Comparison of ENCODE assay signal across 8 cellular contexts in the genomic region with DNA sequence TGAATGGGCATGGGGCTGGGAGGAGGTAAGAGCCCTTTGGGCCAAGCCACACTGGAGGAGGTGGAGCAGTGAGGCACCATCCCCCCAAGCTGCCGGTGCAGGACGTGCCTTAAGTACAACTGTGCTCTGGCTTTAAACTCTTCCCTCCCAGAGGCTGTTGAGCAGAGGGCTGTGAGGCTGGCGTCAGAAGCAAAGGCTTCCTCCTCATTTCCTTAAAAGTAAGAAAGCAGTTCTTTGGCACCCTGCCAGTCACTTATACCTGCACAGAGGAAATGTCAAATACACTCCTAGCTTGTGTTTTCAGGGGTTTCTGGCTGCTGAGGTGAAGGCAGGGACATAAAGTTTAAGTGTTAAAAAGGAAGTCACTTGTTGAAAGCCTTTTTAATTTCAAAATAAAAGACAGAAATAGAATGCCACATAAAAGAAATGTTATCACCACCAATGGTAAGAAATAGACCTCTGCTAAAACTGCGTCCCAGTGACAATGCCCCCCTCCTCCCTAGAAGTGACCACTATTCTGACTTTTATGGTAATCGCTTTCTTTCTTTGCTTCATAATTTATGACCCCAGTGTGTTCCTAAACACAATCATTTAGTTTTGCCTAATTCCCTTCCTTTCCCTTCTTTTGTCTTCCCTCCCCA. TPM values are rescaled to one million over a fixed set of nuclear protein-coding genes. Genes with fewer than 3 reads are reported as not detected.
DNase-seq lines count a peak whose midpoint lies in the region; TF ChIP-seq lines count a peak whose summit lies in the region.

No MANE protein-coding gene starts in this region.

- H3K27me3 Mint-ChIP-seq in MCF 10A (ENCODE audit: insufficient read depth, unreplicated experiment), result no peaks in the 10 kb centered on the region
- peaks cover 5 to 10% (median 5%) of the 10 kb centered on the region in 3 donors for H3K27me3 Mint-ChIP-seq in immature natural killer cell (ENCODE audit: low read depth in 3 of 3)

- no peak overlapping the region for H3K4me3 Mint-ChIP-seq in MCF 10A (ENCODE audit: unreplicated experiment)
- H3K4me3 Mint-ChIP-seq in immature natural killer cell, result no peak overlapping the region

- no peak overlapping the region for H3K9ac ChIP-seq in mammary epithelial cell (ENCODE audit: insufficient read depth, low read length)

- no peak for DNase-seq in MCF 10A (ENCODE audit: unreplicated experiment)
- no peak for DNase-seq in mammary epithelial cell
- peak; percentile 42 for DNase-seq in activated T-cell treated with anti-CD3 and anti-CD28 coated beads, Interleukin-2, amount 50 U/mL, for 1 hour
- peak in 2 of 3 donors; percentile 1 to 3 for DNase-seq in immature natural killer cell
- peak; percentile 86 to 87 for DNase-seq in thyroid gland
- DNase-seq in AG08396 (ENCODE audit: low spot score), result no peak
- no peak for DNase-seq in HUDEP-2 (lab: John Stamatoyannopoulos, UW; ENCODE audit: unreplicated experiment in 76 of 76)
- no peak for DNase-seq in foreskin melanocyte

- BruUV-seq in MCF 10A (replicated peaks; lab: Mats Ljungman, UMichigan) (no TSS peak), mammary epithelial cell (replicated peaks; lab: Mats Ljungman, UMichigan) (no TSS peak)

- dilution Hi-C loops in mammary epithelial cell (cut with HindIII; ENCODE audit: low sequenced_read_pairs), result no loop called here

- intact Hi-C loops in MCF 10A (cut with micrococcal nuclease) (no loop called here), mammary epithelial cell (cut with micrococcal nuclease) (no loop called here), thyroid gland (cut with DNase I) (no loop called here)

- POLR2A ChIA-PET in MCF 10A (lab: Yijun Ruan, JAX), result interaction anchor here (0.7 to 1.6 kb wide), 3 partner anchors 9 to 362 kb away, joined by 3 to 5 read pairs (median 4); no protein-coding TSS in a partner anchor

- peak in 1 of 2 donors; percentile 55 for TF ChIP-seq POLR2A in thyroid gland (IDR thresholded peaks at IDR 0.05)

- H3K4me3 ChIP-seq in mammary epithelial cell (replicated peaks in 1 of 3; ENCODE audit: insufficient read depth in 1 of 3, low read depth in 2 of 3, low read length in 3 of 3), result no peak overlapping the region
- H3K4me3 ChIP-seq in thyroid gland (replicated peaks in 1 of 3), result no peak overlapping the region

- 41% methylated on average over 5 of the region's 5 CpGs for whole genome bisulfite sequencing in mammary epithelial cell (ENCODE audit: low coverage, missing lambda C conversion rate)
- 14 to 21% methylated on average over 5 of the region's 5 CpGs for WGBS in thyroid gland, 2 donors

- H3K9me3 ChIP-seq in mammary epithelial cell (replicated peaks; ENCODE audit: insufficient read depth, low read length), result no peaks in the 10 kb centered on the region
- H3K9me3 ChIP-seq in thyroid gland, result no peaks in the 10 kb centered on the region

- in situ Hi-C loops in mammary epithelial cell (cut with MboI; ENCODE audit: low sequenced_read_pairs in 2 of 2), result loop anchor here in 1 of 2 donors (10.0 kb wide), 1 partner anchor 364 kb away; no protein-coding TSS in a partner anchor

- no peaks in the 10 kb centered on the region for H3K4me1 ChIP-seq in mammary epithelial cell (ENCODE audit: insufficient read depth, low read length)
- H3K4me1 ChIP-seq in thyroid gland, result peaks cover 40 to 45% of the 10 kb centered on the region in 2 donors

- no peak overlapping the region for H2AFZ ChIP-seq in mammary epithelial cell (ENCODE audit: low read depth, low read length)

- H3K4me2 ChIP-seq in mammary epithelial cell (ENCODE audit: insufficient read depth, low read depth, low read length), result no peak overlapping the region

- no peak overlapping the region for H3K27ac ChIP-seq in mammary epithelial cell (ENCODE audit: insufficient read depth, low read depth, low read length)
- peak overlapping the region; percentile 68 to 90 (median 72) for H3K27ac ChIP-seq in thyroid gland

- peaks cover 21% of the 10 kb centered on the region for H3K4me1 Mint-ChIP-seq in MCF 10A (ENCODE audit: insufficient read depth, unreplicated experiment)
- no peaks in the 10 kb centered on the region for H3K4me1 Mint-ChIP-seq in immature natural killer cell

- H4K20me1 ChIP-seq in mammary epithelial cell (ENCODE audit: insufficient read depth, low read length), result no peaks in the 10 kb centered on the region

- CTCF ChIA-PET in MCF 10A (lab: Yijun Ruan, JAX), result interaction anchor here (1.7 to 4.9 kb wide), 4 partner anchors 10 to 99 kb away, joined by 5 to 33 read pairs (median 7); no protein-coding TSS in a partner anchor
- CTCF ChIA-PET in mammary epithelial cell (lab: Charles Lee; ENCODE audit: low non-redundant PET), result no interaction called here

- H3K27me3 ChIP-seq in mammary epithelial cell (ENCODE audit: insufficient read depth, low read length) (no peaks in the 10 kb centered on the region), thyroid gland (no peaks in the 10 kb centered on the region)

- peaks cover 64% of the 10 kb centered on the region for H3K36me3 Mint-ChIP-seq in MCF 10A (ENCODE audit: insufficient read depth, unreplicated experiment)
- no peaks in the 10 kb centered on the region for H3K36me3 Mint-ChIP-seq in immature natural killer cell

- H3K9me3 Mint-ChIP-seq in MCF 10A (ENCODE audit: unreplicated experiment) (no peaks in the 10 kb centered on the region), immature natural killer cell (peaks cover 0 to 2% (median 0%) of the 10 kb centered on the region in 6 donors)

- H3K79me2 ChIP-seq in mammary epithelial cell (ENCODE audit: insufficient read depth, low read length), result peaks cover 57% of the 10 kb centered on the region

- H3K27ac Mint-ChIP-seq in MCF 10A (ENCODE audit: low read depth, unreplicated experiment) (peak overlapping the region; percentile 57), immature natural killer cell (no peak overlapping the region)

- H3K36me3 ChIP-seq in mammary epithelial cell (ENCODE audit: insufficient read depth, low read length) (peaks cover 95% of the 10 kb centered on the region), thyroid gland (no peaks in the 10 kb centered on the region)

- TF ChIP-seq CTCF in MCF 10A (IDR thresholded peaks at IDR 0.05; ENCODE audit: unreplicated experiment) (no peak), mammary epithelial cell (conservative IDR thresholded peaks at IDR 0.05 in 1 of 2, IDR thresholded peaks at IDR 0.05 in 1 of 2; ENCODE audit: extremely low read depth in 1 of 2, insufficient read depth in 1 of 2, low read depth in 1 of 2, low read length in 2 of 2) (no peak), thyroid gland (IDR thresholded peaks at IDR 0.05) (no peak)

RNA-seq across cellular contexts. Expression of gene LAMC2, which starts 33.0 kb away (rescaled TPM):
- 751 and 884 TPM in 2 replicates for total RNA-seq in MCF 10A (2022)
- 1,000 to 10,000 TPM; 1,201 to 2,277 TPM for total RNA-seq in mammary epithelial cell
- polyA plus RNA-seq in mammary epithelial cell, result 1,668 TPM
- 2,109 TPM for polyA minus RNA-seq in mammary epithelial cell
- polyA plus RNA-seq in immature natural killer cell, result not detected
- total RNA-seq in thyroid gland, result 10 to 100 TPM; 24.3 to 53.4 (median 27.9) TPM

Comparison
In these comparisons a context has a peak if more than half of its experiments do, and no peak if none do; other contexts are left out.
1. DNase-seq: peak in activated T-cell treated with anti-CD3 and anti-CD28 coated beads, Interleukin-2, amount 50 U/mL, for 1 hour (single experiment), immature natural killer cell (2 of 3) and thyroid gland (2 of 2); none in MCF 10A (single experiment), mammary epithelial cell (single experiment), AG08396 (single experiment), HUDEP-2 (0 of 76) and foreskin melanocyte (single experiment).
2. RNA of gene LAMC2, which starts 33.0 kb away (total RNA-seq): 1,201 to 2,277 TPM in mammary epithelial cell and 751 to 884 TPM in MCF 10A; 24.3 to 53.4 TPM in thyroid gland; every median in the first group is over 10 times any median in the second.